ENCODE assay signal across 15 cellular contexts in the genomic region with DNA sequence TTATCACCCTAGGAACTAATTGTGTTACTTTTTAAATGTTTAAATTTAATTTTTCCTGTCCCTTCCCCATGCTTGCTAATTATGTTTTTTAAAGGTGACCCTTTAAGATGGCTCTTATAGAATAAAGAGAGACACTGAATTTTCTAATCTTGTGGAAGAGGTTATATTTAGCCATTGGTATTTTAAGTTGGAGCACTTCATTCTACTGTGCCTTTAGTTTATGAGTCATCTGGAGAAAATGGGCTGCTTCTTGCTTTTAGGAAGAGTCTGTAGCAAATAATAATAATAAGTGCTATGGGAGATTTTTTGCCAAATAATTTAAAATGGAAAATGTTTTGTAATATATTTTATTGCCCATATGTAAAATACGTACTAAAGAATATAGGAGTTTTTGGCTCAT.
A peak's percentile ranks its signal among the peaks of the same experiment; 100 is the strongest.
DNase-seq lines count a peak whose midpoint lies in the region; ATAC-seq and TF ChIP-seq lines count a peak whose summit lies in the region.
"Had no signal": no experiment of that assay in that cellular context is flagged by ENCODE, and none has a peak within 500 bp of the region (broad histone marks: within the 10 kb centered on the region; RNA-seq: fewer than 3 reads in every experiment).

No MANE protein-coding gene starts in this region.

- no peaks in the 10 kb centered on the region for H3K27me3 Mint-ChIP-seq in nephron progenitor cell (ENCODE audit: low read depth, poor library complexity)
- H3K27me3 Mint-ChIP-seq: activated T-helper 17 cell treated with anti-CD3 and anti-CD28 coated beads, Interleukin-2, amount 50 U/mL, for 72 hours; dendritic cell treated with granulocyte-macrophage colony-stimulating factor and Interleukin-4, amounts not matched to agents 40 ng/mL and 50 ng/mL, for 4 days; memory B cell had no signal

- no CpG with 5 or more reads among the region's 1 CpG for WGBS in mesenchymal stem cell

- H3K4me1 ChIP-seq in mesenchymal stem cell (ENCODE audit: control insufficient read depth, insufficient read depth, low read depth, low read length) = peaks cover 1% of the 10 kb centered on the region

- H3K36me3 Mint-ChIP-seq in nephron progenitor cell (ENCODE audit: low read depth) = peaks cover 5% of the 10 kb centered on the region

- no peak overlapping the region for H2BK12ac ChIP-seq in mesenchymal stem cell (ENCODE audit: low read length in 2 of 2)

- intact Hi-C loops in sciatic nerve (cut with DNase I) = no loop called here

- H3K14ac ChIP-seq in mesenchymal stem cell (ENCODE audit: low read length in 2 of 2) = no peak overlapping the region

- no peak overlapping the region for H4K8ac ChIP-seq in mesenchymal stem cell (ENCODE audit: low read length)

- H3K9ac ChIP-seq in mesenchymal stem cell (ENCODE audit: low read length) = peak overlapping the region; percentile 81

- no peak overlapping the region for H3K4me2 ChIP-seq in mesenchymal stem cell (ENCODE audit: low read length, poor library complexity, severe bottlenecking)

- H3K36me3 ChIP-seq in mesenchymal stem cell (ENCODE audit: control insufficient read depth in 1 of 2, insufficient read depth in 2 of 2, low read depth in 1 of 2, low read length in 2 of 2) = peaks cover 3 to 5% of the 10 kb centered on the region in 2 experiments
- H3K36me3 ChIP-seq: tibial nerve had no signal

- no peak overlapping the region for H2AK5ac ChIP-seq in mesenchymal stem cell (ENCODE audit: low read length, severe bottlenecking)

- no peak overlapping the region for H3K4me3 Mint-ChIP-seq in nephron progenitor cell
- H3K4me3 Mint-ChIP-seq: activated T-helper 17 cell treated with anti-CD3 and anti-CD28 coated beads, Interleukin-2, amount 50 U/mL, for 72 hours; dendritic cell treated with granulocyte-macrophage colony-stimulating factor and Interleukin-4, amounts not matched to agents 40 ng/mL and 50 ng/mL, for 4 days; memory B cell had no signal

- no peak overlapping the region for H3K27ac ChIP-seq in mesenchymal stem cell (ENCODE audit: low read length, poor library complexity, severe bottlenecking)
- H3K27ac ChIP-seq: HL-60 had no signal

- no peaks in the 10 kb centered on the region for H3K27me3 ChIP-seq in mesenchymal stem cell (ENCODE audit: control insufficient read depth in 1 of 2, insufficient read depth in 1 of 2, low read length in 2 of 2)
- H3K27me3 ChIP-seq: tibial nerve had no signal

- H3K79me1 ChIP-seq in mesenchymal stem cell (replicated peaks; ENCODE audit: low read length, poor library complexity, severe bottlenecking) = peaks cover 11% of the 10 kb centered on the region

- H3K4me3 ChIP-seq in choroid plexus epithelial cell (ENCODE audit: low read depth, low read length) (no peak overlapping the region), mesenchymal stem cell (ENCODE audit: insufficient read depth in 1 of 2, low read depth in 1 of 2, low read length in 2 of 2) (peak overlapping the region in 1 of 2 experiments; percentile 40)
- H3K4me3 ChIP-seq: tibial nerve had no signal

- H3K27ac Mint-ChIP-seq in nephron progenitor cell = no peak overlapping the region
- H3K27ac Mint-ChIP-seq: activated T-helper 17 cell treated with anti-CD3 and anti-CD28 coated beads, Interleukin-2, amount 50 U/mL, for 72 hours; dendritic cell treated with granulocyte-macrophage colony-stimulating factor and Interleukin-4, amounts not matched to agents 40 ng/mL and 50 ng/mL, for 4 days had no signal

- H3K18ac ChIP-seq in mesenchymal stem cell (ENCODE audit: low read depth in 1 of 2, low read length in 2 of 2) = no peak overlapping the region

- DNase-seq in A172 (ENCODE audit: low spot score) (peak; percentile 37), Kasumi-1 (lab: John Stamatoyannopoulos, UW) (peak; percentile 27 to 40), choroid plexus epithelial cell (ENCODE audit: low read depth) (peak; percentile 78), mesenchymal stem cell (peak; percentile 73), KG1 (lab: John Stamatoyannopoulos, UW) (no peak), sciatic nerve (ENCODE audit: low spot score) (no peak), nephron progenitor cell (no peak)
- no peak for DNase-seq in stimulated activated naive CD4-positive, alpha-beta T cell (lab: John Stamatoyannopoulos, UW)
- DNase-seq: head of caudate nucleus, NCI-H748 treated with DMSO at 0.1 percent for 48 hours had no signal

- H3K9me3 Mint-ChIP-seq in nephron progenitor cell = no peaks in the 10 kb centered on the region
- H3K9me3 Mint-ChIP-seq: activated T-helper 17 cell treated with anti-CD3 and anti-CD28 coated beads, Interleukin-2, amount 50 U/mL, for 72 hours; dendritic cell treated with granulocyte-macrophage colony-stimulating factor and Interleukin-4, amounts not matched to agents 40 ng/mL and 50 ng/mL, for 4 days; memory B cell had no signal

- H2BK120ac ChIP-seq in mesenchymal stem cell (ENCODE audit: low read depth, low read length) = no peak overlapping the region

- H4K91ac ChIP-seq in mesenchymal stem cell (ENCODE audit: low read length) = no peak overlapping the region

- no peak for TF ChIP-seq CTCF in choroid plexus epithelial cell (conservative IDR thresholded peaks at IDR 0.05; ENCODE audit: low read depth, low read length)
- no peak for TF ChIP-seq CTCF in nephron progenitor cell (IDR thresholded peaks at IDR 0.05)

- peaks cover 29% of the 10 kb centered on the region for H3K4me1 Mint-ChIP-seq in nephron progenitor cell
- H3K4me1 Mint-ChIP-seq: activated T-helper 17 cell treated with anti-CD3 and anti-CD28 coated beads, Interleukin-2, amount 50 U/mL, for 72 hours had no signal

- no peak overlapping the region for H3K23ac ChIP-seq in mesenchymal stem cell (ENCODE audit: low read length in 2 of 2)

- no peak overlapping the region for H2AFZ ChIP-seq in mesenchymal stem cell (ENCODE audit: low read depth, low read length)

- peaks cover 5% of the 10 kb centered on the region for H3K9me3 ChIP-seq in mesenchymal stem cell (ENCODE audit: control insufficient read depth, low read length)
- H3K9me3 ChIP-seq: tibial nerve had no signal

- H3K4ac ChIP-seq in mesenchymal stem cell (ENCODE audit: low read depth in 1 of 2, low read length in 2 of 2) = no peak overlapping the region

- no peak overlapping the region for H2BK5ac ChIP-seq in mesenchymal stem cell (ENCODE audit: low read depth, low read length, poor library complexity, severe bottlenecking)

- no peak for ATAC-seq in sciatic nerve
- ATAC-seq: activated T-helper 17 cell treated with anti-CD3 and anti-CD28 coated beads, Interleukin-2, amount 50 U/mL, for 72 hours had no signal

- no peak overlapping the region for H2BK15ac ChIP-seq in mesenchymal stem cell (ENCODE audit: low read depth, poor library complexity, severe bottlenecking)

Comparison
In these comparisons a context has a peak if more than half of its experiments do, and no peak if none do; other contexts are left out.
1. DNase-seq: peak in A172 (single experiment), Kasumi-1 (2 of 2), choroid plexus epithelial cell (single experiment) and mesenchymal stem cell (single experiment); none in KG1 (single experiment), sciatic nerve (single experiment), nephron progenitor cell (single experiment) and stimulated activated naive CD4-positive, alpha-beta T cell (0 of 6).